Comparison of ENCODE assay signal across 17 cellular contexts in the genomic region with DNA sequence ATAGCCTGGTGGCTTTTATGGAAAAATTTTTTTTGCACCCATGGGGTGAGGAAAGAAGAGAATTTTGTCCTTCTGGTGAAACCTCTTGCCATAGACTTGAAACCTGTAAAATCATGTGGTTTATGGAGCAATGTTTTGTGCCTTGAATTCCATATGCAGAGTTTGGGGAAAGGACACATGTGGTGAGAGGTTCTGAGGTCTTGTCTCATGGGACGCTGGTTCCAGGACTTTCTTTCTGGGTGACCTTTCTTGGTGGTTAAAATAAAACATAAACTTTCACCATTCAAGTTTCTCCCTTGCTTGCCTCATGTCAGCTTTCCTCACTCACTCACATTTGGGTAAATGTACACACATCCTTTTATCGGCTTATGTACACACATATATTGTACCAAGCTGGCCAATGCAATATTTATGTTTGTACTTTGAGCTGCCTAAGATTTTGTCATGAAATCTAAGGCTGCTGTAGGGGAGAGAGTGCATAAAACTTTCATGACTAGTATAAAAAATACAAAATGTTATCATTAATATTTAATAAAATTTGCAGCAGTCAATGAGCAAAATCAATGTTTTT.
DNase-seq lines count a peak whose midpoint lies in the region; ATAC-seq and TF ChIP-seq lines count a peak whose summit lies in the region.
"Had no signal": no experiment of that assay in that cellular context is flagged by ENCODE, and none has a peak within 500 bp of the region (broad histone marks: within the 10 kb centered on the region; RNA-seq: fewer than 3 reads in every experiment).

No MANE protein-coding gene starts in this region.

- no peak overlapping the region for H2BK120ac ChIP-seq in H9 (ENCODE audit: low read depth, low read length, poor library complexity, severe bottlenecking)

- H3K4me1 Mint-ChIP-seq in H9 = peaks cover 21 to 26% of the 10 kb centered on the region in 2 experiments
- H3K4me1 Mint-ChIP-seq in activated CD4-positive, alpha-beta T cell treated with anti-CD3 and anti-CD28 coated beads for 36 hours = no peaks in the 10 kb centered on the region

- no peak overlapping the region for H2AK5ac ChIP-seq in H9 (ENCODE audit: insufficient read length, low read length)

- no peak overlapping the region for H3K18ac ChIP-seq in H9 (ENCODE audit: insufficient read length, low read depth, low read length)

- TF ChIP-seq POLR2A in stomach (IDR thresholded peaks at IDR 0.05) = no peak

- no peaks in the 10 kb centered on the region for H3K79me1 ChIP-seq in H9 (ENCODE audit: insufficient read depth, low read depth, low read length, poor library complexity, severe bottlenecking)

- H3K4me2 ChIP-seq in H9 (ENCODE audit: insufficient read depth, insufficient read length, low read length) = no peak overlapping the region
- H3K4me2 ChIP-seq: BLaER1, neural progenitor cell had no signal

- no peaks in the 10 kb centered on the region for H4K20me1 ChIP-seq in H9 (ENCODE audit: control insufficient read depth, insufficient read depth, insufficient read length)
- H4K20me1 ChIP-seq: BLaER1 had no signal

- H3K4me1 ChIP-seq in H9 (ENCODE audit: insufficient read depth, low read length) (peaks cover 2% of the 10 kb centered on the region; the same call in 1 of the 2 replicates), stomach (peaks cover 0 to 29% (median 15%) of the 10 kb centered on the region in 4 donors)

- H3K9me3 ChIP-seq in H9 (ENCODE audit: control insufficient read depth, low read depth, low read length) (no peaks in the 10 kb centered on the region), stomach (no peaks in the 10 kb centered on the region)
- H3K9me3 ChIP-seq: SJCRH30 had no signal

- no peak overlapping the region for H3T11ph ChIP-seq in H9 (ENCODE audit: low read length)

- no peaks in the 10 kb centered on the region for H3K36me3 Mint-ChIP-seq in H9 (ENCODE audit: insufficient read depth in 1 of 3, low read depth in 3 of 3)
- no peaks in the 10 kb centered on the region for H3K36me3 Mint-ChIP-seq in activated CD4-positive, alpha-beta T cell treated with anti-CD3 and anti-CD28 coated beads for 36 hours (ENCODE audit: low read depth)
- H3K36me3 Mint-ChIP-seq: neural progenitor cell had no signal

- H2BK15ac ChIP-seq in H9 (ENCODE audit: low read depth, low read length) = no peak overlapping the region

- ATAC-seq in left colon = peak; percentile 93
- no peak for ATAC-seq in activated CD4-positive, alpha-beta T cell treated with anti-CD3 and anti-CD28 coated beads for 36 hours
- ATAC-seq: effector memory CD8-positive, alpha-beta T cell had no signal

- no CpG with 5 or more reads among the region's 2 CpGs for WGBS in H9 (ENCODE audit: extremely low coverage, insufficient read length, low lambda C conversion rate)
- 23 to 40% (median 26%) methylated on average over 2 of the region's 2 CpGs for WGBS in stomach, 5 donors

- no peaks in the 10 kb centered on the region for H3K9me3 Mint-ChIP-seq in H9
- H3K9me3 Mint-ChIP-seq in activated CD4-positive, alpha-beta T cell treated with anti-CD3 and anti-CD28 coated beads for 36 hours (ENCODE audit: low read depth) = peaks cover 2% of the 10 kb centered on the region
- H3K9me3 Mint-ChIP-seq: effector memory CD8-positive, alpha-beta T cell; neural progenitor cell had no signal

- CTCF ChIA-PET in activated CD4-positive, alpha-beta T cell treated with anti-CD3 and anti-CD28 coated beads for 36 hours (lab: Charles Lee) = no interaction called here

- no peaks in the 10 kb centered on the region for H3K23me2 ChIP-seq in H9 (ENCODE audit: insufficient read length, low read depth, low read length, poor library complexity, severe bottlenecking)

- no peak overlapping the region for H3K4ac ChIP-seq in H9 (ENCODE audit: low read depth, low read length)

- no peaks in the 10 kb centered on the region for H3K27me3 Mint-ChIP-seq in H9 (ENCODE audit: low read depth)
- H3K27me3 Mint-ChIP-seq in activated CD4-positive, alpha-beta T cell treated with anti-CD3 and anti-CD28 coated beads for 36 hours = peaks cover 20% of the 10 kb centered on the region

- H4K8ac ChIP-seq in H9 (replicated peaks; ENCODE audit: insufficient read length, low read depth, low read length) = no peak overlapping the region

- H3K27ac ChIP-seq in H9 (ENCODE audit: insufficient read length, low read depth, low read length) (no peak overlapping the region), stomach (peak overlapping the region in 4 of 5 donors; percentile 41 to 61 (median 50))
- H3K27ac ChIP-seq: BLaER1, neural progenitor cell, SJCRH30 had no signal

- TF ChIP-seq CTCF in H9 (conservative IDR thresholded peaks at IDR 0.05) (no peak), stomach (IDR thresholded peaks at IDR 0.05) (no peak)

- TF ChIP-seq EP300 in stomach (IDR thresholded peaks at IDR 0.05) = no peak

- H4K91ac ChIP-seq in H9 (ENCODE audit: insufficient read length, low read depth, low read length) = no peak overlapping the region

- H3K36me3 ChIP-seq in stomach = no peaks in the 10 kb centered on the region
- H3K36me3 ChIP-seq: BLaER1, neural progenitor cell, SJCRH30 had no signal

- no peak overlapping the region for H2AFZ ChIP-seq in H9 (ENCODE audit: low read length)
- H2AFZ ChIP-seq: neural progenitor cell had no signal

- H3K56ac ChIP-seq in H9 (ENCODE audit: insufficient read length, low read depth, low read length) = no peak overlapping the region

- H3K23ac ChIP-seq in H9 (ENCODE audit: insufficient read length, low read depth, low read length) = no peak overlapping the region

- H3K27me3 ChIP-seq in H9 (ENCODE audit: insufficient read depth, low read length) (no peaks in the 10 kb centered on the region), stomach (no peaks in the 10 kb centered on the region)
- H3K27me3 ChIP-seq: BLaER1, neural progenitor cell, SJCRH30 had no signal

- DNase-seq in H9 (no peak), dermis blood vessel endothelial cell (peak; percentile 31), left colon (no peak), stomach (no peak), AG08396 (ENCODE audit: low spot score) (no peak), NCI-H524 treated with DMSO at 0.1 percent for 48 hours (lab: John Stamatoyannopoulos, UW) (no peak), NCI-H1092 (lab: John Stamatoyannopoulos, UW) (no peak)
- no peak for DNase-seq in activated CD4-positive, alpha-beta T cell treated with anti-CD3 and anti-CD28 coated beads for 36 hours
- DNase-seq: activated effector memory CD4-positive, alpha-beta T cell treated with anti-CD3 and anti-CD28 coated beads, Interleukin-2, amount 50 U/mL, for 16 hours; DMS53; effector memory CD8-positive, alpha-beta T cell; head of caudate nucleus; NCI-H1105 had no signal

- H4K5ac ChIP-seq in H9 (ENCODE audit: insufficient read length, low read depth, low read length) = no peak overlapping the region

- no peak overlapping the region for H3K27ac Mint-ChIP-seq in H9
- H3K27ac Mint-ChIP-seq in activated CD4-positive, alpha-beta T cell treated with anti-CD3 and anti-CD28 coated beads for 36 hours = no peak overlapping the region
- H3K27ac Mint-ChIP-seq: effector memory CD8-positive, alpha-beta T cell; neural progenitor cell had no signal

- H3K4me3 ChIP-seq in stomach = no peak overlapping the region
- H3K4me3 ChIP-seq: BLaER1, neural progenitor cell, SJCRH30, skin epidermis had no signal

- H3K79me2 ChIP-seq in H9 (ENCODE audit: insufficient read depth, low read length) = no peaks in the 10 kb centered on the region

- intact Hi-C loops in left colon (cut with DNase I, micrococcal nuclease) = no loop called here
- intact Hi-C loops in stomach (cut with DNase I; ENCODE audit: low total_unique reads) = no loop called here
- intact Hi-C loops in activated CD4-positive, alpha-beta T cell treated with anti-CD3 and anti-CD28 coated beads for 36 hours (cut with DNase I, micrococcal nuclease) = no loop called here

- POLR2A ChIA-PET in activated CD4-positive, alpha-beta T cell treated with anti-CD3 and anti-CD28 coated beads for 36 hours (lab: Charles Lee) = no interaction called here

- no peak overlapping the region for H2BK20ac ChIP-seq in H9 (ENCODE audit: low read depth, low read length, poor library complexity, severe bottlenecking)

- no peak overlapping the region for H3K9ac ChIP-seq in H9 (ENCODE audit: extremely low read depth, insufficient read length, low read length)
- H3K9ac ChIP-seq: BLaER1, neural progenitor cell had no signal

- no peak overlapping the region for H3K4me3 Mint-ChIP-seq in H9
- no peak overlapping the region for H3K4me3 Mint-ChIP-seq in activated CD4-positive, alpha-beta T cell treated with anti-CD3 and anti-CD28 coated beads for 36 hours
- H3K4me3 Mint-ChIP-seq: effector memory CD8-positive, alpha-beta T cell; neural progenitor cell had no signal

- no peak overlapping the region for H2BK5ac ChIP-seq in H9 (ENCODE audit: insufficient read length, low read length)

- peak overlapping the region; percentile 73 for H2BK12ac ChIP-seq in H9 (ENCODE audit: insufficient read length, low read depth, low read length)

- no peak overlapping the region for H3K14ac ChIP-seq in H9 (ENCODE audit: insufficient read depth, low read length)
